In the genomic region with DNA sequence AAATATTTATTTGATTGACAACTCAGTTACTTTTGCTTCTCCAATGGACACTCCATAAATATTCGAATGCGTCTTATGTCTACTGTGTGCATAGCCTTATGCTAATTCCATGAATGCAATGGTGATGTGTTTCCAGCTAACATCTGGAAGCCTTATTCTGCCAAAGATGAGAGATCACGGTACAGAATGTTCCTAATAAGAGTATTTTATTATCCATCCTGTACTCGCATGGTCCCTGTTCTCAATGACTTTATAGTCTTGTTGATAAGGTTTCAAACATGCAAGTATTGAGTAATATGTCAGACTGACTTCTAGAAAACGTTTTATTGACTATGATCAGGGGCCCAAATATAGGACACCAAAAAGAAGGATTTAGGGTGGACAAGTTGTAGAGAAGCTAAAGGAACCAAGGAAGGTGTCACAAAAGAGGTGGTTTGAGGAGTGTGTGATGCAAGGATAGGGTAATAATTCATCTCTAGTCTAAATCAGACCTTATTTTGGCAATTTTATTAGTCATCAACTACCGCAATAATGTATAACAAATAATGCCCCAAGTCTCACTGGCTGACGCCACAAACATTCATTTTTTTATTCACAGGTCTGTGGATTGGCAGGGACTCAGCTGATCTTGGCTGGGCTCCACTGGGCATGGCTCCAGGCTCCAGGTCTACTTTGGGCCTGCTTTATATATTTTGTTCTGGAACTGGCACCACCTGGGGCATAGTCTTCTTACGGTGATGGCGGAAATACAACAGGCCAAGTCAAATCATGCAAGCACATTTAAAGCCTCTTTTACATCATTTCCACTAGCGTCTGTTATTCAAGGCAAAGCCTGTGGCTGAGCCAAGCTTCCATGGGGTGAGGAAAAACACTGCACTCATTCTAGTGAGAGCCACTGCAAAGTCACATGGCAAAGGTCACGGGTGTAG, we compare ENCODE assay signal across 18 cellular contexts. TPM values are rescaled to one million over a fixed set of nuclear protein-coding genes. Genes with fewer than 3 reads are reported as not detected.
DNase-seq lines count a peak whose midpoint lies in the region; ATAC-seq and TF ChIP-seq lines count a peak whose summit lies in the region.
"Had no signal": no experiment of that assay in that cellular context is flagged by ENCODE, and none has a peak within 500 bp of the region (broad histone marks: within the 10 kb centered on the region; RNA-seq: fewer than 3 reads in every experiment).

No MANE protein-coding gene starts in this region.

- peaks cover 98% of the 10 kb centered on the region for H3K4me1 Mint-ChIP-seq in activated B cell treated with CpG ODN at 0.5 μM for 24 hours
- peaks cover 97% of the 10 kb centered on the region for H3K4me1 Mint-ChIP-seq in stimulated activated memory B cell treated with anti-CD40 and anti-IgM and Interleukin-4, amounts not matched to agents 10 μg/mL and 1 μg/mL and 100 μg/mL, for 72 hours

- no peaks in the 10 kb centered on the region for H3K9me3 Mint-ChIP-seq in activated B cell treated with CpG ODN at 0.5 μM for 24 hours
- no peaks in the 10 kb centered on the region for H3K9me3 Mint-ChIP-seq in stimulated activated memory B cell treated with anti-CD40 and anti-IgM and Interleukin-4, amounts not matched to agents 10 μg/mL and 1 μg/mL and 100 μg/mL, for 72 hours

- CTCF ChIA-PET in activated B cell treated with CpG ODN at 0.5 μM for 24 hours (lab: Charles Lee), result interaction anchor here (1.3 to 4.8 kb wide), 5 partner anchors 17 to 26 kb away, joined by 5 to 35 read pairs (median 6); partner anchors contain the start of gene CD83

- no peaks in the 10 kb centered on the region for H3K36me3 Mint-ChIP-seq in activated B cell treated with CpG ODN at 0.5 μM for 24 hours (ENCODE audit: low read depth)
- H3K36me3 Mint-ChIP-seq in stimulated activated memory B cell treated with anti-CD40 and anti-IgM and Interleukin-4, amounts not matched to agents 10 μg/mL and 1 μg/mL and 100 μg/mL, for 72 hours, result no peaks in the 10 kb centered on the region
- H3K36me3 Mint-ChIP-seq: CD4-positive, CD25-positive, alpha-beta regulatory T cell; T-cell had no signal

- intact Hi-C loops in activated B cell treated with CpG ODN at 0.5 μM for 24 hours (cut with micrococcal nuclease), result loop anchor here (5.0 to 10.0 kb wide), 2 partner anchors 818 to 1154 kb away; partner anchors contain the start of gene JARID2

- DNase-seq in NCI-H2196 (lab: John Stamatoyannopoulos, UW; ENCODE audit: unreplicated experiment), result peak; percentile 6
- DNase-seq in NCI-H2196 treated with DMSO at 0.1 percent for 48 hours (lab: John Stamatoyannopoulos, UW; ENCODE audit: unreplicated experiment), result no peak
- DNase-seq in activated B cell treated with CpG ODN at 0.5 μM for 24 hours, result no peak
- peak; percentile 59 for DNase-seq in fibroblast of mammary gland (ENCODE audit: low read depth)
- DNase-seq in NCI-H524 (lab: John Stamatoyannopoulos, UW), result no peak
- DNase-seq: 8988T; CD4-positive, CD25-positive, alpha-beta regulatory T cell; colonic mucosa; left cardiac atrium; NCI-H526 had no signal

- H3K4me3 Mint-ChIP-seq in activated B cell treated with CpG ODN at 0.5 μM for 24 hours, result peak overlapping the region; percentile 85
- peak overlapping the region; percentile 57 for H3K4me3 Mint-ChIP-seq in stimulated activated memory B cell treated with anti-CD40 and anti-IgM and Interleukin-4, amounts not matched to agents 10 μg/mL and 1 μg/mL and 100 μg/mL, for 72 hours
- H3K4me3 Mint-ChIP-seq: CD4-positive, CD25-positive, alpha-beta regulatory T cell; T-cell had no signal

- H3K27ac Mint-ChIP-seq in activated B cell treated with CpG ODN at 0.5 μM for 24 hours, result peak overlapping the region; percentile 100
- peak overlapping the region; percentile 100 for H3K27ac Mint-ChIP-seq in stimulated activated memory B cell treated with anti-CD40 and anti-IgM and Interleukin-4, amounts not matched to agents 10 μg/mL and 1 μg/mL and 100 μg/mL, for 72 hours
- H3K27ac Mint-ChIP-seq: progenitor cell of endocrine pancreas, T-cell had no signal

- TF ChIP-seq CTCF in activated B cell treated with CpG ODN at 0.5 μM for 24 hours (IDR thresholded peaks at IDR 0.05) (no peak), fibroblast of mammary gland (conservative IDR thresholded peaks at IDR 0.05; ENCODE audit: control insufficient read depth, insufficient read depth, low read depth, low read length) (no peak)

- POLR2A ChIA-PET in activated B cell treated with CpG ODN at 0.5 μM for 24 hours (lab: Charles Lee), result interaction anchor here (0.5 to 18.3 kb wide), 7 partner anchors 8 to 1171 kb away, joined by 3 to 911 read pairs (median 52); partner anchors contain the start of gene CD83

- H3K27me3 Mint-ChIP-seq in activated B cell treated with CpG ODN at 0.5 μM for 24 hours, result no peaks in the 10 kb centered on the region
- H3K27me3 Mint-ChIP-seq in stimulated activated memory B cell treated with anti-CD40 and anti-IgM and Interleukin-4, amounts not matched to agents 10 μg/mL and 1 μg/mL and 100 μg/mL, for 72 hours, result no peaks in the 10 kb centered on the region

- H3K4me3 ChIP-seq in fibroblast of mammary gland (ENCODE audit: control insufficient read depth, low read depth, low read length), result no peak overlapping the region
- H3K4me3 ChIP-seq: colonic mucosa, esophagus muscularis mucosa, K562, suprapubic skin had no signal

- ATAC-seq in activated B cell treated with CpG ODN at 0.5 μM for 24 hours (ENCODE audit: low read depth) (no peak), GM19351 (IDR thresholded peaks at IDR 0.05; ENCODE audit: unreplicated experiment) (no peak), HG03039 (IDR thresholded peaks at IDR 0.05; ENCODE audit: unreplicated experiment) (no peak)
- no peak for ATAC-seq in stimulated activated memory B cell treated with anti-CD40 and anti-IgM and Interleukin-4, amounts not matched to agents 10 μg/mL and 1 μg/mL and 100 μg/mL, for 72 hours
- ATAC-seq: K562, T-cell had no signal

RNA-seq across cellular contexts. Expression of gene CD83, which starts 24.4 kb away (rescaled TPM):
- 483 and 492 TPM in 2 replicates for total RNA-seq in activated B cell treated with CpG ODN at 0.5 μM for 24 hours

Comparison
In these comparisons a context has a peak if more than half of its experiments do, and no peak if none do; other contexts are left out.
1. DNase-seq: peak in NCI-H2196 (single experiment) and fibroblast of mammary gland (single experiment); none in NCI-H2196 treated with DMSO at 0.1 percent for 48 hours (single experiment), activated B cell treated with CpG ODN at 0.5 μM for 24 hours (single experiment) and NCI-H524 (0 of 2).